1 cellular context compared by ENCODE assay signal in genomic region chr1:12188657-12189327, GRCh38.
TF ChIP-seq lines count a peak whose summit lies in the region.

No MANE protein-coding gene starts in this region.

TF ChIP-seq in A549, 52 proteins besides CTCF, POLR2A, EP300 and RAD21:
- TF ChIP-seq E2F6 (IDR thresholded peaks at IDR 0.05; ENCODE audit: borderline replicate concordance, low read depth) (no peak), ZFP36 (IDR thresholded peaks at IDR 0.05; ENCODE audit: borderline replicate concordance, partially characterized antibody) (peak; percentile 92), NPAS2 (CRISPR knock-in tag; IDR thresholded peaks at IDR 0.05; ENCODE audit: borderline replicate concordance) (no peak), JUN (IDR thresholded peaks at IDR 0.05) (no peak)
TF ChIP-seq in A549: peak in this region for 1.
